ENCODE assay signal across 9 cellular contexts in genomic region chr19:56118666-56119584, GRCh38. TPM values are rescaled to one million over a fixed set of nuclear protein-coding genes. Genes with fewer than 3 reads are reported as not detected.
DNase-seq lines count a peak whose midpoint lies in the region; ATAC-seq and TF ChIP-seq lines count a peak whose summit lies in the region.
"Had no signal": no experiment of that assay in that cellular context is flagged by ENCODE, and none has a peak within 500 bp of the region (broad histone marks: within the 10 kb centered on the region; RNA-seq: fewer than 3 reads in every experiment).

No MANE protein-coding gene starts in this region.

- H3K9me3 ChIP-seq in thoracic aorta, result no peaks in the 10 kb centered on the region

- no peaks in the 10 kb centered on the region for H3K9me3 Mint-ChIP-seq in activated T-cell treated with anti-CD3 and anti-CD28 coated beads, Interleukin-2, amount 50 U/mL, for 4 hours
- no peaks in the 10 kb centered on the region for H3K9me3 Mint-ChIP-seq in activated T-helper 1 cell treated with anti-CD3 and anti-CD28 coated beads, Interleukin-12 subunit alpha, Interleukin-12 subunit beta, Interleukin-2, Interleukin-4 antibody, amounts not matched to agents 30 ng/mL and 10 ng/mL and 1 ng/mL, durations not matched to agents 14 hours and 24 hours and 36 hours

- DNase-seq in activated T-cell treated with anti-CD3 and anti-CD28 coated beads, Interleukin-2, amount 50 U/mL, for 4 hours, result no peak
- DNase-seq in activated T-cell treated with anti-CD3 and anti-CD28 coated beads for 4 hours (no peak), thoracic aorta (ENCODE audit: low spot score) (no peak), SW480 (ENCODE audit: low spot score) (no peak)
- no peak for DNase-seq in activated T-helper 1 cell treated with anti-CD3 and anti-CD28 coated beads, Interleukin-12 subunit alpha, Interleukin-12 subunit beta, Interleukin-2, Interleukin-4 antibody, amounts not matched to agents 30 ng/mL and 10 ng/mL and 1 ng/mL, durations not matched to agents 14 hours and 24 hours and 36 hours (ENCODE audit: low spot score)
- DNase-seq: DMS153 had no signal

- no peaks in the 10 kb centered on the region for H3K36me3 Mint-ChIP-seq in activated T-cell treated with anti-CD3 and anti-CD28 coated beads, Interleukin-2, amount 50 U/mL, for 4 hours (ENCODE audit: insufficient read depth)
- peaks cover 10% of the 10 kb centered on the region for H3K36me3 Mint-ChIP-seq in activated T-helper 1 cell treated with anti-CD3 and anti-CD28 coated beads, Interleukin-12 subunit alpha, Interleukin-12 subunit beta, Interleukin-2, Interleukin-4 antibody, amounts not matched to agents 30 ng/mL and 10 ng/mL and 1 ng/mL, durations not matched to agents 14 hours and 24 hours and 36 hours (ENCODE audit: low read depth)

- peaks cover 20 to 32% of the 10 kb centered on the region in 2 donors for H3K4me1 ChIP-seq in thoracic aorta (ENCODE audit: control insufficient read depth in 1 of 2, low read depth in 2 of 2)

- H3K36me3 ChIP-seq in thoracic aorta, result no peaks in the 10 kb centered on the region

- no peak for TF ChIP-seq CTCF in thoracic aorta (IDR thresholded peaks at IDR 0.05)

- intact Hi-C loops in activated T-helper 1 cell treated with anti-CD3 and anti-CD28 coated beads, Interleukin-12 subunit alpha, Interleukin-12 subunit beta, Interleukin-2, Interleukin-4 antibody, amounts not matched to agents 30 ng/mL and 10 ng/mL and 1 ng/mL, durations not matched to agents 14 hours and 24 hours and 36 hours (cut with micrococcal nuclease), result no loop called here

- peak overlapping the region; percentile 95 for H3K27ac Mint-ChIP-seq in activated T-helper 1 cell treated with anti-CD3 and anti-CD28 coated beads, Interleukin-12 subunit alpha, Interleukin-12 subunit beta, Interleukin-2, Interleukin-4 antibody, amounts not matched to agents 30 ng/mL and 10 ng/mL and 1 ng/mL, durations not matched to agents 14 hours and 24 hours and 36 hours

- H3K27me3 ChIP-seq in layer of hippocampus (ENCODE audit: control insufficient read depth, insufficient read depth, low read length) (no peaks in the 10 kb centered on the region), thoracic aorta (replicated peaks; ENCODE audit: insufficient read depth) (no peaks in the 10 kb centered on the region)

- ATAC-seq in activated T-cell treated with anti-CD3 and anti-CD28 coated beads, Interleukin-2, amount 50 U/mL, for 4 hours, result no peak
- ATAC-seq in thoracic aorta (ENCODE audit: insufficient number of reproducible peaks, low FRiP score, low read depth) (no peak), HG02981 (IDR thresholded peaks at IDR 0.05; ENCODE audit: unreplicated experiment) (no peak), GM19324 (IDR thresholded peaks at IDR 0.05; ENCODE audit: low FRiP score, unreplicated experiment) (no peak)

- H3K27ac ChIP-seq in layer of hippocampus (ENCODE audit: low read depth, low read length), result peak overlapping the region; percentile 88
- H3K27ac ChIP-seq in thoracic aorta, result peak overlapping the region in 1 of 2 donors; percentile 7

- no peaks in the 10 kb centered on the region for H3K27me3 Mint-ChIP-seq in activated T-cell treated with anti-CD3 and anti-CD28 coated beads, Interleukin-2, amount 50 U/mL, for 4 hours (ENCODE audit: low read depth)
- H3K27me3 Mint-ChIP-seq in activated T-helper 1 cell treated with anti-CD3 and anti-CD28 coated beads, Interleukin-12 subunit alpha, Interleukin-12 subunit beta, Interleukin-2, Interleukin-4 antibody, amounts not matched to agents 30 ng/mL and 10 ng/mL and 1 ng/mL, durations not matched to agents 14 hours and 24 hours and 36 hours (ENCODE audit: insufficient read depth), result no peaks in the 10 kb centered on the region

- H3K4me3 Mint-ChIP-seq in activated T-cell treated with anti-CD3 and anti-CD28 coated beads, Interleukin-2, amount 50 U/mL, for 4 hours, result peak overlapping the region; percentile 87
- peak overlapping the region; percentile 89 for H3K4me3 Mint-ChIP-seq in activated T-helper 1 cell treated with anti-CD3 and anti-CD28 coated beads, Interleukin-12 subunit alpha, Interleukin-12 subunit beta, Interleukin-2, Interleukin-4 antibody, amounts not matched to agents 30 ng/mL and 10 ng/mL and 1 ng/mL, durations not matched to agents 14 hours and 24 hours and 36 hours

- H3K4me3 ChIP-seq in thoracic aorta, result peak overlapping the region; percentile 92

- H3K4me1 Mint-ChIP-seq in activated T-cell treated with anti-CD3 and anti-CD28 coated beads, Interleukin-2, amount 50 U/mL, for 4 hours (ENCODE audit: low read depth), result peaks cover 46% of the 10 kb centered on the region
- H3K4me1 Mint-ChIP-seq in activated T-helper 1 cell treated with anti-CD3 and anti-CD28 coated beads, Interleukin-12 subunit alpha, Interleukin-12 subunit beta, Interleukin-2, Interleukin-4 antibody, amounts not matched to agents 30 ng/mL and 10 ng/mL and 1 ng/mL, durations not matched to agents 14 hours and 24 hours and 36 hours (ENCODE audit: low read depth), result peaks cover 28% of the 10 kb centered on the region

RNA-seq across cellular contexts. Expression of gene ZNF787, which starts 2.2 kb away (rescaled TPM):
- 10 to 100 TPM; 41.5 to 45.8 (median 42.2) TPM for total RNA-seq in activated T-cell treated with anti-CD3 and anti-CD28 coated beads, Interleukin-2, amount 50 U/mL, for 4 hours
- 41.8 and 42.6 TPM in 2 replicates for total RNA-seq in activated T-helper 1 cell treated with anti-CD3 and anti-CD28 coated beads, Interleukin-12 subunit alpha, Interleukin-12 subunit beta, Interleukin-2, Interleukin-4 antibody, amounts not matched to agents 30 ng/mL and 10 ng/mL and 1 ng/mL, durations not matched to agents 14 hours and 24 hours and 36 hours
- 10 to 100 TPM; 13.4 to 18.7 TPM for total RNA-seq in thoracic aorta

RNA-seq across cellular contexts. Expression of gene ZNF444, which starts 22.2 kb away (rescaled TPM):
- 10 to 100 TPM; 42.0 to 45.5 (median 44.9) TPM for total RNA-seq in activated T-cell treated with anti-CD3 and anti-CD28 coated beads, Interleukin-2, amount 50 U/mL, for 4 hours
- 33.8 and 36.5 TPM in 2 replicates for total RNA-seq in activated T-helper 1 cell treated with anti-CD3 and anti-CD28 coated beads, Interleukin-12 subunit alpha, Interleukin-12 subunit beta, Interleukin-2, Interleukin-4 antibody, amounts not matched to agents 30 ng/mL and 10 ng/mL and 1 ng/mL, durations not matched to agents 14 hours and 24 hours and 36 hours
- total RNA-seq in thoracic aorta, result 10 to 100 TPM; 28.2 to 31.0 TPM

RNA-seq across cellular contexts. Expression of gene GALP, which starts 56.9 kb away (rescaled TPM):
- total RNA-seq in activated T-cell treated with anti-CD3 and anti-CD28 coated beads, Interleukin-2, amount 50 U/mL, for 4 hours, result not detected
- total RNA-seq in activated T-helper 1 cell treated with anti-CD3 and anti-CD28 coated beads, Interleukin-12 subunit alpha, Interleukin-12 subunit beta, Interleukin-2, Interleukin-4 antibody, amounts not matched to agents 30 ng/mL and 10 ng/mL and 1 ng/mL, durations not matched to agents 14 hours and 24 hours and 36 hours, result not detected in 2 replicates
- total RNA-seq in thoracic aorta, result not detected
